ENCODE assay signal across 11 cellular contexts in genomic region chr20:19256085-19256484, GRCh38. TPM values are rescaled to one million over a fixed set of nuclear protein-coding genes. Genes with fewer than 3 reads are reported as not detected.
"Had no signal": no experiment of that assay in that cellular context is flagged by ENCODE, and none has a peak within 500 bp of the region (broad histone marks: within the 10 kb centered on the region; RNA-seq: fewer than 3 reads in every experiment).

No MANE protein-coding gene starts in this region.

- H3K4me3 ChIP-seq: ascending aorta, dorsolateral prefrontal cortex, heart left ventricle, uterus had no signal

- H3K9me3 Mint-ChIP-seq: activated CD4-positive, alpha-beta T cell treated with anti-CD3 and anti-CD28 coated beads, Interleukin-2, amount 10 ng/mL, durations not matched to agents 7 days and 5 days; activated T-helper 1 cell treated with anti-CD3 and anti-CD28 coated beads, Interleukin-12 subunit alpha, Interleukin-12 subunit beta, Interleukin-2, Interleukin-4 antibody, amounts not matched to agents 30 ng/mL and 10 ng/mL and 1 ng/mL, durations not matched to agents 14 hours and 24 hours and 36 hours; immature natural killer cell; stimulated activated effector memory CD8-positive, alpha-beta T cell treated with anti-CD3 and anti-CD28 coated beads, Interleukin-12 subunit alpha, Interleukin-12 subunit beta, amount 100 ng/mL, for 72 hours had no signal

- H3K36me3 Mint-ChIP-seq: immature natural killer cell; stimulated activated effector memory CD8-positive, alpha-beta T cell treated with anti-CD3 and anti-CD28 coated beads, Interleukin-12 subunit alpha, Interleukin-12 subunit beta, amount 100 ng/mL, for 72 hours had no signal

- H3K4me1 Mint-ChIP-seq: activated CD4-positive, alpha-beta T cell treated with anti-CD3 and anti-CD28 coated beads, Interleukin-2, amount 10 ng/mL, durations not matched to agents 7 days and 5 days had no signal

- H3K9me3 ChIP-seq: ascending aorta, heart left ventricle, uterus had no signal

- H3K27me3 ChIP-seq: ascending aorta, heart left ventricle, uterus had no signal

- H3K27me3 Mint-ChIP-seq: activated CD4-positive, alpha-beta T cell treated with anti-CD3 and anti-CD28 coated beads, Interleukin-2, amount 10 ng/mL, durations not matched to agents 7 days and 5 days had no signal

- H3K4me3 Mint-ChIP-seq: activated CD4-positive, alpha-beta T cell treated with anti-CD3 and anti-CD28 coated beads, Interleukin-2, amount 10 ng/mL, durations not matched to agents 7 days and 5 days; activated T-helper 1 cell treated with anti-CD3 and anti-CD28 coated beads, Interleukin-12 subunit alpha, Interleukin-12 subunit beta, Interleukin-2, Interleukin-4 antibody, amounts not matched to agents 30 ng/mL and 10 ng/mL and 1 ng/mL, durations not matched to agents 14 hours and 24 hours and 36 hours; immature natural killer cell; stimulated activated effector memory CD8-positive, alpha-beta T cell treated with anti-CD3 and anti-CD28 coated beads, Interleukin-12 subunit alpha, Interleukin-12 subunit beta, amount 100 ng/mL, for 72 hours had no signal

- H3K27ac Mint-ChIP-seq: activated CD4-positive, alpha-beta T cell treated with anti-CD3 and anti-CD28 coated beads, Interleukin-2, amount 10 ng/mL, durations not matched to agents 7 days and 5 days; activated T-helper 1 cell treated with anti-CD3 and anti-CD28 coated beads, Interleukin-12 subunit alpha, Interleukin-12 subunit beta, Interleukin-2, Interleukin-4 antibody, amounts not matched to agents 30 ng/mL and 10 ng/mL and 1 ng/mL, durations not matched to agents 14 hours and 24 hours and 36 hours; immature natural killer cell; stimulated activated effector memory CD8-positive, alpha-beta T cell treated with anti-CD3 and anti-CD28 coated beads, Interleukin-12 subunit alpha, Interleukin-12 subunit beta, amount 100 ng/mL, for 72 hours had no signal

- ATAC-seq: esophagus mucosa; heart left ventricle; left lobe of liver; stimulated activated effector memory CD8-positive, alpha-beta T cell treated with anti-CD3 and anti-CD28 coated beads, Interleukin-12 subunit alpha, Interleukin-12 subunit beta, amount 100 ng/mL, for 72 hours had no signal

- DNase-seq: activated CD4-positive, alpha-beta T cell treated with anti-CD3 and anti-CD28 coated beads, Interleukin-2, amount 10 ng/mL, durations not matched to agents 7 days and 5 days; dorsolateral prefrontal cortex; heart left ventricle; immature natural killer cell; uterus had no signal

- H3K27ac ChIP-seq: ascending aorta, dorsolateral prefrontal cortex, heart left ventricle, uterus had no signal

- H3K36me3 ChIP-seq: ascending aorta, heart left ventricle, uterus had no signal

- H3K4me1 ChIP-seq: ascending aorta, uterus had no signal

RNA-seq across cellular contexts. Expression of gene SLC24A3, which starts 43.6 kb away (rescaled TPM):
- total RNA-seq: activated CD4-positive, alpha-beta T cell treated with anti-CD3 and anti-CD28 coated beads, Interleukin-2, amount 10 ng/mL, durations not matched to agents 7 days and 5 days; activated CD8-positive, alpha-beta memory T cell treated with anti-CD3 and anti-CD28 coated beads for 36 hours; activated T-helper 1 cell treated with anti-CD3 and anti-CD28 coated beads, Interleukin-12 subunit alpha, Interleukin-12 subunit beta, Interleukin-2, Interleukin-4 antibody, amounts not matched to agents 30 ng/mL and 10 ng/mL and 1 ng/mL, durations not matched to agents 14 hours and 24 hours and 36 hours had no signal
